In genomic region chr18:48153641-48154481, GRCh38 we compare ENCODE assay signal across 15 cellular contexts.
A peak's percentile ranks its signal among the peaks of the same experiment; 100 is the strongest.
DNase-seq lines count a peak whose midpoint lies in the region; ATAC-seq, FAIRE-seq and TF ChIP-seq lines count a peak whose summit lies in the region.
"Had no signal": no experiment of that assay in that cellular context is flagged by ENCODE, and none has a peak within 500 bp of the region (broad histone marks: within the 10 kb centered on the region; RNA-seq: fewer than 3 reads in every experiment).

No MANE protein-coding gene starts in this region.

- H3K4me3 ChIP-seq in bronchial epithelial cell (ENCODE audit: low read depth, low read length) (no peak overlapping the region), tibial artery (no peak overlapping the region)

- H3K9me3 ChIP-seq in tibial artery, result no peaks in the 10 kb centered on the region

- H3K27ac ChIP-seq in tibial artery, result peak overlapping the region; percentile 32 to 55

- FAIRE-seq in bronchial epithelial cell (lab: Jason Lieb, UNC), result no peak
- FAIRE-seq: frontal cortex had no signal

- H3K4me1 ChIP-seq in tibial artery, result peaks cover 0 to 33% (median 15%) of the 10 kb centered on the region in 4 donors

- TF ChIP-seq CTCF in bronchial epithelial cell (IDR thresholded peaks at IDR 0.05; ENCODE audit: insufficient read depth, low read length, severe bottlenecking) (no peak), tibial artery (IDR thresholded peaks at IDR 0.05) (no peak)

- H3K36me3 ChIP-seq in bronchial epithelial cell (ENCODE audit: control insufficient read depth, insufficient read depth, low read length) (no peaks in the 10 kb centered on the region), tibial artery (no peaks in the 10 kb centered on the region)

- ATAC-seq in HG02840 (IDR thresholded peaks at IDR 0.05; ENCODE audit: low FRiP score, unreplicated experiment), result no peak
- ATAC-seq: activated T-cell treated with anti-CD3 and anti-CD28 coated beads, Interleukin-2, amount 50 U/mL, for 4 hours had no signal

- intact Hi-C loops in tibial artery (cut with DNase I; ENCODE audit: low total_unique reads), result loop anchor here (10.0 kb wide), 1 partner anchor 261 kb away; no protein-coding TSS in a partner anchor

- H3K27me3 ChIP-seq in bronchial epithelial cell (ENCODE audit: control insufficient read depth, insufficient read depth, low read length) (no peaks in the 10 kb centered on the region), tibial artery (no peaks in the 10 kb centered on the region)

- peak; percentile 44 for DNase-seq in HS-5 (ENCODE audit: low read depth)
- peak; percentile 47 for DNase-seq in bronchial epithelial cell (ENCODE audit: low read depth)
- peak; percentile 75 for DNase-seq in kidney tubule cell (ENCODE audit: low spot score)
- DNase-seq in tibial artery, result peak in 1 of 2 donors; percentile 65
- no peak for DNase-seq in NOMO-1 treated with DMSO at 0.1 percent for 48 hours (lab: John Stamatoyannopoulos, UW; ENCODE audit: unreplicated experiment)
- no peak for DNase-seq in COLO829 (ENCODE audit: low spot score)
- DNase-seq in DMS79 treated with DMSO at 0.1 percent for 48 hours (lab: John Stamatoyannopoulos, UW), result no peak
- DNase-seq: activated T-cell treated with anti-CD3 and anti-CD28 coated beads, Interleukin-2, amount 50 U/mL, for 4 hours; DMS79; mesendoderm; NCI-H2029; retina; SHP77 treated with DMSO at 0.1 percent for 48 hours had no signal

Comparison
In these comparisons a context has a peak if more than half of its experiments do, and no peak if none do; other contexts are left out.
1. DNase-seq: peak in HS-5 (single experiment), bronchial epithelial cell (single experiment) and kidney tubule cell (single experiment); none in NOMO-1 treated with DMSO at 0.1 percent for 48 hours (single experiment), COLO829 (single experiment) and DMS79 treated with DMSO at 0.1 percent for 48 hours (single experiment).